26 cellular contexts compared by ENCODE assay signal in the genomic region with DNA sequence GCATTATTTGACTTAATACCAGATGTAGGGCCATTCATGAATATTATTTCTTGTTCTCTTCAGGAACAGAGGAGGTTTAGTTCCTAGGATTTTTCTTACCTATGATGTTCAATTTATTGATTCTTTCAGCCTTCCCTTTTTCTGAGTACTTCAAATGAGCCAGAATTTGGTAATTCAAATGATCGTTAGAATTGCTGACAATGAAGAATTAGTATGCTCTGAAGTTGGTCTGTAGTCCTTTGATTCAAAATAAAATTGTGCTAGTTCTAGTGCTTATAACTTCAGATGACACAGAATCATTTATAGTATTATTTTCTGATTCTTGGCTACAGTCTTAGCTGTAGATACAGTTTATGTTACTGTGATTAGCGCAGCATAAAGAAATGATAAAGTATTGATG.
"Had no signal": no experiment of that assay in that cellular context is flagged by ENCODE, and none has a peak within 500 bp of the region (broad histone marks: within the 10 kb centered on the region; RNA-seq: fewer than 3 reads in every experiment).

No MANE protein-coding gene starts in this region.

- FAIRE-seq: urothelium cell line had no signal

- ATAC-seq: stimulated activated effector memory CD8-positive, alpha-beta T cell treated with anti-CD3 and anti-CD28 coated beads, Interleukin-12 subunit alpha, Interleukin-12 subunit beta, amount 100 ng/mL, for 72 hours; stimulated activated memory B cell treated with anti-CD40 and anti-IgM and Interleukin-4, amounts not matched to agents 10 μg/mL and 1 μg/mL and 100 μg/mL, for 72 hours; stimulated activated naive B cell treated with anti-CD40 and anti-IgM and Interleukin-4, amounts not matched to agents 10 μg/mL and 1 μg/mL and 100 μg/mL, for 72 hours; stimulated activated naive CD8-positive, alpha-beta T cell treated with anti-CD3 and anti-CD28 coated beads, Interleukin-15, amount 100 ng/mL, for 72 hours; stimulated activated naive CD8-positive, alpha-beta T cell treated with anti-CD3 and anti-CD28 coated beads, Interleukin-15, Interleukin-2, amounts not matched to agents 100 U/mL and 50 U/mL, for 24 hours; upper lobe of right lung had no signal

- H3K4me1 ChIP-seq: stomach, suprapubic skin, testis, thyroid gland, tibial artery, tibial nerve, transverse colon, upper lobe of right lung, uterus, vagina had no signal

- H3K4me3 ChIP-seq: stomach, suprapubic skin, testis, thoracic aorta, thyroid gland, tibial artery, tibial nerve, transverse colon, upper lobe of right lung, uterus, vagina had no signal

- H3K36me3 ChIP-seq: stomach, suprapubic skin, thoracic aorta, thyroid gland, tibial artery, tibial nerve, transverse colon, upper lobe of right lung, uterus, vagina had no signal

- H3K27me3 ChIP-seq: stomach, testis, thyroid gland, tibial artery, tibial nerve, transverse colon, upper lobe of right lung, uterus, vagina had no signal

- H3K27ac ChIP-seq: stomach, suprapubic skin, testis, thoracic aorta, thyroid gland, tibial artery, tibial nerve, transverse colon, upper lobe of right lung, uterus, vagina had no signal

- DNase-seq: stimulated activated CD4-positive, alpha-beta T cell treated with anti-CD3 and anti-CD28 coated beads, Interleukin-2, amount 100 ng/mL, for 48 hours; stimulated activated CD4-positive, alpha-beta T cell treated with anti-CD3 and anti-CD28 coated beads, Interleukin-4, amount 100 ng/mL, for 1 hour; stimulated activated CD4-positive, alpha-beta T cell treated with anti-CD3 and anti-CD28 coated beads, Interleukin-4, amount 100 ng/mL, for 24 hours; stimulated activated CD4-positive, alpha-beta T cell treated with anti-CD3 and anti-CD28 coated beads, Interleukin-4, amount 100 ng/mL, for 4 hours; stimulated activated CD8-positive, alpha-beta memory T cell treated with anti-CD3 and anti-CD28 coated beads, Interleukin-4, amount 100 ng/mL, for 48 hours; stimulated activated naive B cell treated with anti-CD40 and anti-IgM and Interleukin-4, amounts not matched to agents 10 μg/mL and 1 μg/mL and 100 μg/mL, for 72 hours; stimulated activated naive CD4-positive, alpha-beta T cell; stimulated activated naive CD4-positive, alpha-beta T cell treated with Interleukin-2 at 50 U/mL for 16 hours; stimulated activated naive CD8-positive, alpha-beta T cell treated with anti-CD3 and anti-CD28 coated beads, Interleukin-15, amount 100 ng/mL, for 72 hours; stimulated activated naive CD8-positive, alpha-beta T cell treated with anti-CD3 and anti-CD28 coated beads, Interleukin-15, Interleukin-2, amounts not matched to agents 100 U/mL and 50 U/mL, for 24 hours; stomach; substantia nigra; testis; thyroid gland; tibial artery; transverse colon; trophoblast cell; upper lobe of right lung; uterus had no signal

- H3K9me3 ChIP-seq: stomach, suprapubic skin, testis, thoracic aorta, thyroid gland, tibial artery, tibial nerve, transverse colon, upper lobe of right lung, uterus, vagina had no signal
